Comparison of ENCODE assay signal across 28 cellular contexts in genomic region chr7:117951711-117952280, GRCh38.
A peak's percentile ranks its signal among the peaks of the same experiment; 100 is the strongest.
DNase-seq lines count a peak whose midpoint lies in the region; ATAC-seq and TF ChIP-seq lines count a peak whose summit lies in the region.
"Had no signal": no experiment of that assay in that cellular context is flagged by ENCODE, and none has a peak within 500 bp of the region (broad histone marks: within the 10 kb centered on the region; RNA-seq: fewer than 3 reads in every experiment).

No MANE protein-coding gene starts in this region.

- H3K27ac ChIP-seq in VCaP, result peak overlapping the region; percentile 41
- no peak overlapping the region for H3K27ac ChIP-seq in prostate gland
- H3K27ac ChIP-seq: ovary had no signal

- peak; percentile 46 for TF ChIP-seq CTCF in VCaP (conservative IDR thresholded peaks at IDR 0.05)
- TF ChIP-seq CTCF in nephron progenitor cell (IDR thresholded peaks at IDR 0.05), result no peak
- no peak for TF ChIP-seq CTCF in prostate gland (IDR thresholded peaks at IDR 0.05)

- H3K9me3 ChIP-seq in prostate gland, result no peaks in the 10 kb centered on the region
- H3K9me3 ChIP-seq: ovary had no signal

- H3K27me3 Mint-ChIP-seq in nephron progenitor cell (ENCODE audit: low read depth, poor library complexity), result no peaks in the 10 kb centered on the region
- H3K27me3 Mint-ChIP-seq: activated CD4-positive, alpha-beta T cell treated with anti-CD3 and anti-CD28 coated beads, Interleukin-2, amount 10 ng/mL, durations not matched to agents 24 days and 14 days; activated CD8-positive, alpha-beta memory T cell treated with anti-CD3 and anti-CD28 coated beads, Interleukin-2, amount 10 ng/mL, durations not matched to agents 7 days and 5 days; B cell; natural killer cell treated with Interleukin-12 subunit alpha and Interleukin-12 subunit beta and Interleukin-15 and Interleukin-18, amount 100 ng/mL, for 72 hours had no signal

- H3K4me1 Mint-ChIP-seq in nephron progenitor cell, result peaks cover 45% of the 10 kb centered on the region
- H3K4me1 Mint-ChIP-seq: activated CD4-positive, alpha-beta T cell treated with anti-CD3 and anti-CD28 coated beads, Interleukin-2, amount 10 ng/mL, durations not matched to agents 24 days and 14 days; activated CD8-positive, alpha-beta memory T cell treated with anti-CD3 and anti-CD28 coated beads, Interleukin-2, amount 10 ng/mL, durations not matched to agents 7 days and 5 days; activated naive CD4-positive, alpha-beta T cell treated with anti-CD3 and anti-CD28 coated beads, Interleukin-2, amount 50 U/mL, for 24 hours; B cell; central memory CD8-positive, alpha-beta T cell; immature natural killer cell; T-helper 17 cell had no signal

- WGBS in prostate gland, result 64% methylated on average over 4 of the region's 4 CpGs

- no peak for TF ChIP-seq POLR2A in prostate gland (IDR thresholded peaks at IDR 0.05)

- no peaks in the 10 kb centered on the region for H3K36me3 ChIP-seq in prostate gland
- H3K36me3 ChIP-seq: ovary had no signal

- H3K4me1 ChIP-seq in prostate gland (replicated peaks), result no peaks in the 10 kb centered on the region

- no peak overlapping the region for H3K4me3 ChIP-seq in prostate gland
- H3K4me3 ChIP-seq: ovary had no signal

- H3K4me3 Mint-ChIP-seq in nephron progenitor cell, result peak overlapping the region; percentile 21
- H3K4me3 Mint-ChIP-seq: activated CD4-positive, alpha-beta T cell treated with anti-CD3 and anti-CD28 coated beads, Interleukin-2, amount 10 ng/mL, durations not matched to agents 24 days and 14 days; activated CD8-positive, alpha-beta memory T cell treated with anti-CD3 and anti-CD28 coated beads, Interleukin-2, amount 10 ng/mL, durations not matched to agents 7 days and 5 days; activated naive CD4-positive, alpha-beta T cell treated with anti-CD3 and anti-CD28 coated beads, Interleukin-2, amount 50 U/mL, for 24 hours; activated T-helper 1 cell treated with anti-CD3 and anti-CD28 coated beads, Interleukin-12 subunit alpha, Interleukin-12 subunit beta, Interleukin-2, Interleukin-4 antibody, amounts not matched to agents 30 ng/mL and 10 ng/mL and 1 ng/mL, durations not matched to agents 14 hours and 24 hours and 36 hours; B cell; central memory CD8-positive, alpha-beta T cell; immature natural killer cell; natural killer cell treated with Interleukin-12 subunit alpha and Interleukin-12 subunit beta and Interleukin-15 and Interleukin-18, amount 100 ng/mL, for 72 hours; T-helper 17 cell had no signal

- peak; percentile 12 for DNase-seq in NCI-H345 (lab: John Stamatoyannopoulos, UW)
- DNase-seq in NCI-H345 treated with DMSO at 0.1 percent for 48 hours (lab: John Stamatoyannopoulos, UW; ENCODE audit: unreplicated experiment), result no peak
- DNase-seq in NCI-H2029 treated with DMSO at 0.1 percent for 48 hours (lab: John Stamatoyannopoulos, UW), result peak; percentile 46
- DNase-seq in nephron progenitor cell, result peak; percentile 9
- DNase-seq in RKO (ENCODE audit: low spot score), result no peak
- DNase-seq in prostate gland (ENCODE audit: low spot score), result no peak
- DNase-seq: activated CD4-positive, alpha-beta T cell treated with anti-CD3 and anti-CD28 coated beads, Interleukin-2, amount 10 ng/mL, durations not matched to agents 24 days and 14 days; activated CD8-positive, alpha-beta memory T cell treated with anti-CD3 and anti-CD28 coated beads, Interleukin-2, amount 10 ng/mL, durations not matched to agents 7 days and 5 days; aorta; COR-L47; erythroblast; foreskin melanocyte; H7; immature natural killer cell; MV-4-11; NCI-H1930; NCI-H524 treated with DMSO at 0.1 percent for 48 hours; ovary; stimulated activated CD8-positive, alpha-beta memory T cell treated with anti-CD3 and anti-CD28 coated beads, Interleukin-4, amount 100 ng/mL, for 48 hours; T-helper 17 cell had no signal

- intact Hi-C loops in prostate gland (cut with DNase I), result no loop called here

- ATAC-seq in HG02938 (IDR thresholded peaks at IDR 0.05; ENCODE audit: unreplicated experiment), result no peak
- ATAC-seq: activated CD8-positive, alpha-beta memory T cell treated with anti-CD3 and anti-CD28 coated beads, Interleukin-2, amount 10 ng/mL, durations not matched to agents 7 days and 5 days; natural killer cell treated with Interleukin-12 subunit alpha and Interleukin-12 subunit beta and Interleukin-15 and Interleukin-18, amount 100 ng/mL, for 72 hours; sciatic nerve; T-helper 17 cell had no signal

- H3K27ac Mint-ChIP-seq in nephron progenitor cell, result peak overlapping the region; percentile 89
- H3K27ac Mint-ChIP-seq: activated CD4-positive, alpha-beta T cell treated with anti-CD3 and anti-CD28 coated beads, Interleukin-2, amount 10 ng/mL, durations not matched to agents 24 days and 14 days; activated CD8-positive, alpha-beta memory T cell treated with anti-CD3 and anti-CD28 coated beads, Interleukin-2, amount 10 ng/mL, durations not matched to agents 7 days and 5 days; activated naive CD4-positive, alpha-beta T cell treated with anti-CD3 and anti-CD28 coated beads, Interleukin-2, amount 50 U/mL, for 24 hours; activated T-helper 1 cell treated with anti-CD3 and anti-CD28 coated beads, Interleukin-12 subunit alpha, Interleukin-12 subunit beta, Interleukin-2, Interleukin-4 antibody, amounts not matched to agents 30 ng/mL and 10 ng/mL and 1 ng/mL, durations not matched to agents 14 hours and 24 hours and 36 hours; B cell; immature natural killer cell; natural killer cell treated with Interleukin-12 subunit alpha and Interleukin-12 subunit beta and Interleukin-15 and Interleukin-18, amount 100 ng/mL, for 72 hours; T-helper 17 cell had no signal

- H3K36me3 Mint-ChIP-seq in nephron progenitor cell (ENCODE audit: low read depth), result no peaks in the 10 kb centered on the region
- H3K36me3 Mint-ChIP-seq: activated CD8-positive, alpha-beta memory T cell treated with anti-CD3 and anti-CD28 coated beads, Interleukin-2, amount 10 ng/mL, durations not matched to agents 7 days and 5 days; activated naive CD4-positive, alpha-beta T cell treated with anti-CD3 and anti-CD28 coated beads, Interleukin-2, amount 50 U/mL, for 24 hours; immature natural killer cell; natural killer cell treated with Interleukin-12 subunit alpha and Interleukin-12 subunit beta and Interleukin-15 and Interleukin-18, amount 100 ng/mL, for 72 hours had no signal

- H3K27me3 ChIP-seq in prostate gland (replicated peaks; ENCODE audit: insufficient read depth), result no peaks in the 10 kb centered on the region
- H3K27me3 ChIP-seq: ovary had no signal

- peaks cover 4% of the 10 kb centered on the region for H3K9me3 Mint-ChIP-seq in nephron progenitor cell
- H3K9me3 Mint-ChIP-seq: activated CD4-positive, alpha-beta T cell treated with anti-CD3 and anti-CD28 coated beads, Interleukin-2, amount 10 ng/mL, durations not matched to agents 24 days and 14 days; activated naive CD4-positive, alpha-beta T cell treated with anti-CD3 and anti-CD28 coated beads, Interleukin-2, amount 50 U/mL, for 24 hours; activated T-helper 1 cell treated with anti-CD3 and anti-CD28 coated beads, Interleukin-12 subunit alpha, Interleukin-12 subunit beta, Interleukin-2, Interleukin-4 antibody, amounts not matched to agents 30 ng/mL and 10 ng/mL and 1 ng/mL, durations not matched to agents 14 hours and 24 hours and 36 hours; central memory CD8-positive, alpha-beta T cell had no signal

Comparison
In these comparisons a context has a peak if more than half of its experiments do, and no peak if none do; other contexts are left out.
1. DNase-seq: peak in NCI-H345 (single experiment), NCI-H2029 treated with DMSO at 0.1 percent for 48 hours (single experiment) and nephron progenitor cell (single experiment); none in NCI-H345 treated with DMSO at 0.1 percent for 48 hours (single experiment), RKO (single experiment) and prostate gland (single experiment).